ENCODE assay signal across 8 cellular contexts in the genomic region with DNA sequence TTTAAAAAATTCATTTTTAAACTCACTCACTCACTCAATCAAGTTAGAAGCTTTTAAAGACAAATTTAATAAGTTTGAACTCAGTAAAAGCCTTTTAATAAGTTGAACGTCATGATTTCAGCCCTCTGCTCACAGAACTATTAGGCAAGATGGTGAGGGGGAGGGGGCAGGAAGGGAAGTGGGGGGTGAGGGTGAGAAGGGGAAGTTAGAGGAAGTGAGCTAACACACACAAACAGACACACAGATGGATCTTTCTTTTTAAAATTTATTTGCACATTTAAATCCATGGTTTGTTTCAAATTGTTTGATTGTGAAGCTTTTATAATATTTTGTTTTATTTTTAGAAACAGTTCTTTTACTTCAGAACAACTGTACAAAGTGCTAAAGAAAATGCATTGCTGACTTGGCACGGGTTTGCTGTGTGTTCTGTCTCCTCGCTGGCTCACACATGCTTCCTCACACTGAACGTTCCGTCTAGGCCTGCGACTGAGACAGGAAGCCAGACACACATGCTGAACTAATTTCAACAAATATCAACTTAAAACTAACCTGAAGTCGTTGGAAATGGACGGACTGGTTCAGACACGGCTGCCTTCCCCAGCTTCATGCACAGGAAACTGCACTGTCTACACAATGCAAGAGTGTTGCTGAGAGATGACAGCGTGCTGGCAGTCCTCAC. TPM values are rescaled to one million over a fixed set of nuclear protein-coding genes. Genes with fewer than 3 reads are reported as not detected.
DNase-seq lines count a peak whose midpoint lies in the region; ATAC-seq and TF ChIP-seq lines count a peak whose summit lies in the region.

No MANE protein-coding gene starts in this region.

- H3K4me3 ChIP-seq in gastrocnemius medialis: peak overlapping the region in 1 of 4 donors; percentile 4

- ATAC-seq in Right ventricle myocardium inferior (peak; percentile 90), gastrocnemius medialis (peak; percentile 49 to 63)
- peak; percentile 71 to 77 for ATAC-seq in activated T-cell treated with anti-CD3 and anti-CD28 coated beads, Interleukin-2, amount 50 U/mL, for 4 hours

- no peaks in the 10 kb centered on the region for H3K27me3 Mint-ChIP-seq in activated T-cell treated with anti-CD3 and anti-CD28 coated beads, Interleukin-2, amount 50 U/mL, for 4 hours (ENCODE audit: low read depth)

- peaks cover 8% of the 10 kb centered on the region for H3K9me3 Mint-ChIP-seq in activated T-cell treated with anti-CD3 and anti-CD28 coated beads, Interleukin-2, amount 50 U/mL, for 4 hours

- no peaks in the 10 kb centered on the region for H3K36me3 ChIP-seq in gastrocnemius medialis

- no peak for TF ChIP-seq CTCF in gastrocnemius medialis (IDR thresholded peaks at IDR 0.05 in 4 of 5, conservative IDR thresholded peaks at IDR 0.05 in 1 of 5)

- H3K4me1 ChIP-seq in gastrocnemius medialis: peaks cover 0 to 4% of the 10 kb centered on the region in 2 donors

- in situ Hi-C loops in gastrocnemius medialis (cut with MboI; ENCODE audit: low sequenced_read_pairs in 4 of 4): no loop called here

- H3K27ac ChIP-seq in gastrocnemius medialis: peak overlapping the region; percentile 52 to 77 (median 64)

- peaks cover 0 to 6% (median 0%) of the 10 kb centered on the region in 3 donors for H3K27me3 ChIP-seq in gastrocnemius medialis

- H3K36me3 Mint-ChIP-seq in activated T-cell treated with anti-CD3 and anti-CD28 coated beads, Interleukin-2, amount 50 U/mL, for 4 hours (ENCODE audit: insufficient read depth): peaks cover 19% of the 10 kb centered on the region

- H3K9me3 ChIP-seq in gastrocnemius medialis: no peaks in the 10 kb centered on the region

- no peak for TF ChIP-seq POLR2A in gastrocnemius medialis (IDR thresholded peaks at IDR 0.05)

- H3K4me3 Mint-ChIP-seq in activated T-cell treated with anti-CD3 and anti-CD28 coated beads, Interleukin-2, amount 50 U/mL, for 4 hours: peak overlapping the region; percentile 82

- DNase-seq in Right ventricle myocardium inferior (ENCODE audit: missing footprints) (peak; percentile 50), cardiac septum (ENCODE audit: low spot score) (no peak), foreskin melanocyte (peak; percentile 46), gastrocnemius medialis (peak; percentile 25 to 33), NCI-H1092 treated with DMSO at 0.1 percent for 48 hours (lab: John Stamatoyannopoulos, UW) (no peak), HUDEP-2 (lab: John Stamatoyannopoulos, UW; ENCODE audit: unreplicated experiment in 76 of 76) (no peak), NCI-H146 treated with DMSO at 0.1 percent for 48 hours (lab: John Stamatoyannopoulos, UW; ENCODE audit: unreplicated experiment) (no peak)
- DNase-seq in activated T-cell treated with anti-CD3 and anti-CD28 coated beads, Interleukin-2, amount 50 U/mL, for 4 hours: peak; percentile 42

- intact Hi-C loops in Right ventricle myocardium inferior (cut with DNase I): no loop called here
- intact Hi-C loops in cardiac septum (cut with DNase I): loop anchor here (10.0 kb wide), 1 partner anchor 547 kb away; no protein-coding TSS in a partner anchor
- intact Hi-C loops in gastrocnemius medialis (cut with DNase I; ENCODE audit: low total_unique reads): no loop called here

- H3K4me1 Mint-ChIP-seq in activated T-cell treated with anti-CD3 and anti-CD28 coated beads, Interleukin-2, amount 50 U/mL, for 4 hours (ENCODE audit: low read depth): peaks cover 52% of the 10 kb centered on the region

RNA-seq across cellular contexts. Expression of a gene that starts 7.9 kb away (rescaled TPM):
- 0.22 TPM for total RNA-seq in Right ventricle myocardium inferior
- total RNA-seq in cardiac septum: 0.43 TPM
- total RNA-seq in activated T-cell treated with anti-CD3 and anti-CD28 coated beads, Interleukin-2, amount 50 U/mL, for 4 hours: under 1 TPM in 2 of 3 donors, not detected in 1; 0.13 to 0.27 TPM
- not detected for total RNA-seq in gastrocnemius medialis

Comparison
In these comparisons a context has a peak if more than half of its experiments do, and no peak if none do; other contexts are left out.
1. DNase-seq: peak in Right ventricle myocardium inferior (single experiment), activated T-cell treated with anti-CD3 and anti-CD28 coated beads, Interleukin-2, amount 50 U/mL, for 4 hours (single experiment), foreskin melanocyte (single experiment) and gastrocnemius medialis (2 of 2); none in cardiac septum (single experiment), NCI-H1092 treated with DMSO at 0.1 percent for 48 hours (single experiment), HUDEP-2 (0 of 76) and NCI-H146 treated with DMSO at 0.1 percent for 48 hours (single experiment).
2. Peak in every context shown above with its lines, with median percentiles within 50 percentile points of each other: ATAC-seq.